Comparison of ENCODE assay signal across 23 cellular contexts in genomic region chrX:22690116-22690515, GRCh38.
DNase-seq lines count a peak whose midpoint lies in the region; ATAC-seq and TF ChIP-seq lines count a peak whose summit lies in the region.
"Had no signal": no experiment of that assay in that cellular context is flagged by ENCODE, and none has a peak within 500 bp of the region (broad histone marks: within the 10 kb centered on the region; RNA-seq: fewer than 3 reads in every experiment).

No MANE protein-coding gene starts in this region.

- H3K4me3 ChIP-seq in cardiac muscle cell: no peak overlapping the region
- no peak overlapping the region for H3K4me3 ChIP-seq in fibroblast of the aortic adventitia (ENCODE audit: low read depth, low read length)
- no peak overlapping the region for H3K4me3 ChIP-seq in skeletal muscle satellite cell (ENCODE audit: low read length)
- H3K4me3 ChIP-seq: coronary artery, mucosa of descending colon, SJCRH30, suprapubic skin had no signal

- H3K4me1 ChIP-seq in cardiac muscle cell (ENCODE audit: low read depth) (peaks cover 26% of the 10 kb centered on the region), skeletal muscle satellite cell (ENCODE audit: control insufficient read depth, insufficient read depth, low read length) (peaks cover 13% of the 10 kb centered on the region)
- H3K4me1 ChIP-seq: SJCRH30, suprapubic skin had no signal

- DNase-seq in cardiac muscle cell (ENCODE audit: low read depth in 1 of 2, low spot score in 1 of 2) (peak; percentile 53 to 76), left cardiac atrium (no peak), OCI-M1 (lab: John Stamatoyannopoulos, UW) (peak; percentile 17), fibroblast of the aortic adventitia (ENCODE audit: low read depth) (peak; percentile 77), ecto neural progenitor cell (ENCODE audit: low spot score) (no peak), NCI-H526 (lab: John Stamatoyannopoulos, UW) (no peak), DMS79 treated with DMSO at 0.1 percent for 48 hours (lab: John Stamatoyannopoulos, UW) (no peak)
- DNase-seq: activated B cell treated with CpG ODN at 0.5 μM for 24 hours; activated CD8-positive, alpha-beta T cell treated with anti-CD3 and anti-CD28 coated beads for 36 hours; activated naive CD4-positive, alpha-beta T cell treated with anti-CD3 and anti-CD28 coated beads for 36 hours; activated T-cell treated with anti-CD3 and anti-CD28 coated beads, Interleukin-2, amount 50 U/mL, for 24 hours; aorta; Karpas-422; mucosa of descending colon; NCI-H2171; NCI-H82; SJCRH30; stimulated activated CD4-positive, alpha-beta T cell treated with anti-CD3 and anti-CD28 coated beads, Interleukin-15, amount 100 ng/mL, for 24 hours; T-helper 17 cell had no signal

- H3K27ac ChIP-seq in cardiac muscle cell: peak overlapping the region; percentile 67
- H3K27ac ChIP-seq: coronary artery, SJCRH30, suprapubic skin had no signal

- no peaks in the 10 kb centered on the region for H3K36me3 ChIP-seq in cardiac muscle cell
- H3K36me3 ChIP-seq in skeletal muscle satellite cell (ENCODE audit: insufficient read depth, low read length): no peaks in the 10 kb centered on the region
- H3K36me3 ChIP-seq: SJCRH30, suprapubic skin had no signal

- H3K4me2 ChIP-seq in skeletal muscle satellite cell (ENCODE audit: low read length): peak overlapping the region; percentile 38

- TF ChIP-seq CTCF in cardiac muscle cell (IDR thresholded peaks at IDR 0.05; ENCODE audit: low read depth, low read length) (no peak), fibroblast of the aortic adventitia (IDR thresholded peaks at IDR 0.05; ENCODE audit: insufficient read depth, low read length) (no peak)

- H3K9me3 ChIP-seq in cardiac muscle cell (ENCODE audit: low read depth) (no peaks in the 10 kb centered on the region), skeletal muscle satellite cell (replicated peaks; ENCODE audit: low read length) (no peaks in the 10 kb centered on the region)
- H3K9me3 ChIP-seq: mucosa of descending colon, SJCRH30, suprapubic skin had no signal

- no peak for ATAC-seq in left cardiac atrium
- ATAC-seq: activated CD8-positive, alpha-beta T cell treated with anti-CD3 and anti-CD28 coated beads for 36 hours; left lobe of liver; mucosa of descending colon; T-helper 17 cell had no signal

- no peaks in the 10 kb centered on the region for H3K27me3 ChIP-seq in cardiac muscle cell
- no peaks in the 10 kb centered on the region for H3K27me3 ChIP-seq in skeletal muscle satellite cell (ENCODE audit: control insufficient read depth, insufficient read depth, low read length)
- H3K27me3 ChIP-seq: SJCRH30, suprapubic skin had no signal

- no peak overlapping the region for H3K9ac ChIP-seq in skeletal muscle satellite cell (ENCODE audit: low read depth, low read length)

- intact Hi-C loops in left cardiac atrium (cut with DNase I): no loop called here

Comparison
In these comparisons a context has a peak if more than half of its experiments do, and no peak if none do; other contexts are left out.
1. DNase-seq: peak in cardiac muscle cell (2 of 2), OCI-M1 (single experiment) and fibroblast of the aortic adventitia (single experiment); none in left cardiac atrium (single experiment), ecto neural progenitor cell (single experiment), NCI-H526 (0 of 2) and DMS79 treated with DMSO at 0.1 percent for 48 hours (single experiment).